In genomic region chr6:130517444-130517931, GRCh38 we compare ENCODE assay signal across 9 cellular contexts.
A peak's percentile ranks its signal among the peaks of the same experiment; 100 is the strongest.
DNase-seq lines count a peak whose midpoint lies in the region; ATAC-seq, FAIRE-seq and TF ChIP-seq lines count a peak whose summit lies in the region.
"Had no signal": no experiment of that assay in that cellular context is flagged by ENCODE, and none has a peak within 500 bp of the region (broad histone marks: within the 10 kb centered on the region; RNA-seq: fewer than 3 reads in every experiment).

No MANE protein-coding gene starts in this region.

- BruUV-seq in HepG2 (replicated peaks; lab: Mats Ljungman, UMichigan) = no TSS peak

- no peaks in the 10 kb centered on the region for H3K79me2 ChIP-seq in HepG2 (ENCODE audit: insufficient read depth, low read length)

- intact Hi-C loops in HepG2 (cut with micrococcal nuclease; ENCODE audit: unreplicated experiment) = no loop called here
- intact Hi-C loops in right lobe of liver (cut with DNase I) = no loop called here

- TF ChIP-seq POLR2A in HepG2 (IDR thresholded peaks at IDR 0.05; ENCODE audit: insufficient read depth in 1 of 2, low read depth in 2 of 2, low read length in 2 of 2) = no peak
- no peak for TF ChIP-seq POLR2A in right lobe of liver (IDR thresholded peaks at IDR 0.05)

- TF ChIP-seq CTCF in HepG2 (CRISPR knock-in tag; IDR thresholded peaks at IDR 0.05) = no peak
- TF ChIP-seq CTCF in right lobe of liver (IDR thresholded peaks at IDR 0.05) = no peak

- TF ChIP-seq RAD21 in HepG2 (CRISPR knock-in tag; IDR thresholded peaks at IDR 0.05) = no peak

- H4K20me1 ChIP-seq in HepG2 (ENCODE audit: insufficient read depth, low read length) = no peaks in the 10 kb centered on the region

- H3K9me3 Mint-ChIP-seq in stimulated activated naive B cell treated with anti-CD40 and anti-IgM and Interleukin-4, amounts not matched to agents 10 μg/mL and 1 μg/mL and 100 μg/mL, for 72 hours = peaks cover 10 to 14% of the 10 kb centered on the region in 2 donors

- 10% methylated on average over 3 of the region's 3 CpGs for WGBS in HepG2 (ENCODE audit: low lambda C conversion rate)
- 64% methylated on average over 3 of the region's 3 CpGs for WGBS in right lobe of liver (ENCODE audit: insufficient coverage, low coverage, low lambda C conversion rate, missing lambda C conversion rate)

- H3K4me2 ChIP-seq in HepG2 (ENCODE audit: low read depth, low read length) = no peak overlapping the region

- H3K27me3 Mint-ChIP-seq in stimulated activated naive B cell treated with anti-CD40 and anti-IgM and Interleukin-4, amounts not matched to agents 10 μg/mL and 1 μg/mL and 100 μg/mL, for 72 hours = no peaks in the 10 kb centered on the region

- no peak for FAIRE-seq in HepG2 (lab: Jason Lieb, UNC)
- no peak for FAIRE-seq in HTR-8/SVneo (lab: Jason Lieb, UNC)

- CTCF ChIA-PET in HepG2 (lab: Yijun Ruan, JAX; ENCODE audit: low intra/inter-chr PET ratio, low total read pairs) = no interaction called here

- POLR2A ChIA-PET in HepG2 (lab: Yijun Ruan, JAX) = no interaction called here

- H3K27me3 ChIP-seq in HepG2 (ENCODE audit: control insufficient read depth in 1 of 2, insufficient read depth in 2 of 2, low read length in 2 of 2) (peaks cover 0 to 6% of the 10 kb centered on the region in 2 experiments; a peak in 1 of 5 replicates), right lobe of liver (no peaks in the 10 kb centered on the region)
- no peaks in the 10 kb centered on the region for H3K27me3 ChIP-seq in effector memory CD4-positive, alpha-beta T cell (replicated peaks; ENCODE audit: control insufficient read depth, insufficient read depth, low read length, poor library complexity, severe bottlenecking)

- H3K4me1 ChIP-seq in HepG2 (ENCODE audit: insufficient read depth, low read length) (no peaks in the 10 kb centered on the region), right lobe of liver (peaks cover 0 to 9% (median 0%) of the 10 kb centered on the region in 4 donors)
- H3K4me1 ChIP-seq in effector memory CD4-positive, alpha-beta T cell (ENCODE audit: control insufficient read depth, insufficient read depth, low read length, poor library complexity, severe bottlenecking) = peaks cover 11% of the 10 kb centered on the region

- DNase-seq in HepG2 (ENCODE audit: low spot score) (no peak), right lobe of liver (no peak), SW480 (ENCODE audit: low spot score) (peak; percentile 85), H4 (ENCODE audit: low spot score) (no peak), HTR-8/SVneo (ENCODE audit: insufficient read length, low spot score) (no peak)
- no peak for DNase-seq in stimulated activated naive B cell treated with anti-CD40 and anti-IgM and Interleukin-4, amounts not matched to agents 10 μg/mL and 1 μg/mL and 100 μg/mL, for 72 hours
- no peak for DNase-seq in effector memory CD4-positive, alpha-beta T cell
- DNase-seq: NCI-H2029 treated with DMSO at 0.1 percent for 48 hours had no signal

- ATAC-seq in HepG2 = no peak
- no peak for ATAC-seq in right lobe of liver
- ATAC-seq in HG02885 (IDR thresholded peaks at IDR 0.05; ENCODE audit: poor library complexity, unreplicated experiment) = peak; percentile 84
- ATAC-seq in stimulated activated naive B cell treated with anti-CD40 and anti-IgM and Interleukin-4, amounts not matched to agents 10 μg/mL and 1 μg/mL and 100 μg/mL, for 72 hours (replicated peaks) = peak in 1 of 2 donors; percentile 20

- no peak overlapping the region for H3K27ac ChIP-seq in HepG2 (ENCODE audit: extremely low read length, insufficient read depth, low read length)
- no peak overlapping the region for H3K27ac ChIP-seq in right lobe of liver
- H3K27ac ChIP-seq in effector memory CD4-positive, alpha-beta T cell (ENCODE audit: insufficient read depth, low read length, poor library complexity, severe bottlenecking) = no peak overlapping the region

- H3K4me3 Mint-ChIP-seq in stimulated activated naive B cell treated with anti-CD40 and anti-IgM and Interleukin-4, amounts not matched to agents 10 μg/mL and 1 μg/mL and 100 μg/mL, for 72 hours = no peak overlapping the region

- H3K27ac Mint-ChIP-seq in stimulated activated naive B cell treated with anti-CD40 and anti-IgM and Interleukin-4, amounts not matched to agents 10 μg/mL and 1 μg/mL and 100 μg/mL, for 72 hours = peak overlapping the region; percentile 25

- peaks cover 6 to 21% of the 10 kb centered on the region in 2 donors for H3K36me3 Mint-ChIP-seq in stimulated activated naive B cell treated with anti-CD40 and anti-IgM and Interleukin-4, amounts not matched to agents 10 μg/mL and 1 μg/mL and 100 μg/mL, for 72 hours

- H3K9ac ChIP-seq in HepG2 (ENCODE audit: insufficient read depth, low read depth, low read length) = no peak overlapping the region

- H3K4me3 ChIP-seq in HepG2 (replicated peaks in 1 of 3; ENCODE audit: insufficient read depth in 1 of 3, low read depth in 2 of 3, low read length in 3 of 3) (no peak overlapping the region), right lobe of liver (no peak overlapping the region)
- no peak overlapping the region for H3K4me3 ChIP-seq in effector memory CD4-positive, alpha-beta T cell (ENCODE audit: insufficient read depth, low read depth, low read length, poor library complexity, severe bottlenecking)

- in situ Hi-C loops in HepG2 (cut with HindIII; ENCODE audit: extremely low pct_ligation_motif_present, low pct_unique_long_range_greater_than_20kb) = no loop called here

- H3K36me3 ChIP-seq in HepG2 (replicated peaks in 1 of 2; ENCODE audit: control insufficient read depth in 1 of 2, insufficient read depth in 2 of 2, low read length in 2 of 2) (no peaks in the 10 kb centered on the region), right lobe of liver (no peaks in the 10 kb centered on the region)
- H3K36me3 ChIP-seq in effector memory CD4-positive, alpha-beta T cell (ENCODE audit: control insufficient read depth, insufficient read depth, low read length) = no peaks in the 10 kb centered on the region

- H3K4me1 Mint-ChIP-seq in stimulated activated naive B cell treated with anti-CD40 and anti-IgM and Interleukin-4, amounts not matched to agents 10 μg/mL and 1 μg/mL and 100 μg/mL, for 72 hours = peaks cover 35 to 39% of the 10 kb centered on the region in 2 donors

- no peaks in the 10 kb centered on the region for H3K9me3 ChIP-seq in HepG2 (ENCODE audit: low read length)
- no peaks in the 10 kb centered on the region for H3K9me3 ChIP-seq in right lobe of liver
- H3K9me3 ChIP-seq in effector memory CD4-positive, alpha-beta T cell (ENCODE audit: control insufficient read depth, low read length) = no peaks in the 10 kb centered on the region

- no peak overlapping the region for H2AFZ ChIP-seq in HepG2 (ENCODE audit: low read length)

- TF ChIP-seq EP300 in HepG2 (IDR thresholded peaks at IDR 0.05; ENCODE audit: low read depth in 2 of 2, low read length in 2 of 2) = no peak
- TF ChIP-seq EP300 in HepG2 (CRISPR knock-in tag; IDR thresholded peaks at IDR 0.05; ENCODE audit: borderline replicate concordance) = no peak

TF ChIP-seq in HepG2, 621 proteins besides CTCF, POLR2A, EP300 and RAD21:
- no peak for TF ChIP-seq FOXC1 (CRISPR knock-in tag; IDR thresholded peaks at IDR 0.05; ENCODE audit: borderline replicate concordance)
- peak; percentile 60 for TF ChIP-seq CREB1 (IDR thresholded peaks at IDR 0.05)
- no peak for TF ChIP-seq CREB1 (CRISPR knock-in tag; IDR thresholded peaks at IDR 0.05)
- no peak for TF ChIP-seq POGK (CRISPR knock-in tag; conservative IDR thresholded peaks at IDR 0.05)
TF ChIP-seq in HepG2: peak in this region for 1.
